ENCODE assay signal across 8 cellular contexts in genomic region chr2:99490088-99491065, GRCh38. TPM values are rescaled to one million over a fixed set of nuclear protein-coding genes. Genes with fewer than 3 reads are reported as not detected.
A peak's percentile ranks its signal among the peaks of the same experiment; 100 is the strongest.
DNase-seq lines count a peak whose midpoint lies in the region; ATAC-seq and TF ChIP-seq lines count a peak whose summit lies in the region.

No MANE protein-coding gene starts in this region.

- H3K4me1 ChIP-seq in naive thymus-derived CD4-positive, alpha-beta T cell (ENCODE audit: control insufficient read depth in 2 of 2, insufficient read depth in 2 of 2, low read length in 2 of 2) = peaks cover 0 to 12% of the 10 kb centered on the region in 2 donors

- peak overlapping the region; percentile 83 for H3K27ac ChIP-seq in naive thymus-derived CD4-positive, alpha-beta T cell (ENCODE audit: low read depth, low read length)

- H3K4me3 Mint-ChIP-seq in activated T-helper 2 cell treated with anti-CD3 and anti-CD28 coated beads, Interferon-gamma antibody, Interleukin-2, Interleukin-4, amounts not matched to agents 10 μg/mL and 5 μg/mL and 100 μg/mL, durations not matched to agents 14 hours and 24 hours and 36 hours (ENCODE audit: low read depth) = peak overlapping the region; percentile 93
- peak overlapping the region; percentile 93 to 98 (median 95) for H3K4me3 Mint-ChIP-seq in naive thymus-derived CD4-positive, alpha-beta T cell
- peak overlapping the region; percentile 98 for H3K4me3 Mint-ChIP-seq in stimulated activated memory B cell treated with anti-CD40 and anti-IgM and Interleukin-4, amounts not matched to agents 10 μg/mL and 1 μg/mL and 100 μg/mL, for 72 hours

- ATAC-seq in naive thymus-derived CD4-positive, alpha-beta T cell = peak; percentile 92
- ATAC-seq in stimulated activated memory B cell treated with anti-CD40 and anti-IgM and Interleukin-4, amounts not matched to agents 10 μg/mL and 1 μg/mL and 100 μg/mL, for 72 hours = peak; percentile 95

- intact Hi-C loops in activated T-helper 2 cell treated with anti-CD3 and anti-CD28 coated beads, Interferon-gamma antibody, Interleukin-2, Interleukin-4, amounts not matched to agents 10 μg/mL and 5 μg/mL and 100 μg/mL, durations not matched to agents 14 hours and 24 hours and 36 hours (cut with micrococcal nuclease) = loop anchor here (1.0 to 10.0 kb wide), 4 partner anchors 154 to 406 kb away; partner anchors contain the start of genes LIPT1, MITD1, MRPL30 and TSGA10
- intact Hi-C loops in naive thymus-derived CD4-positive, alpha-beta T cell (cut with micrococcal nuclease) = loop anchor here (1.0 to 10.0 kb wide), 13 partner anchors 47 to 1826 kb away; partner anchors contain the start of genes MITD1 (in 2 of the 2), MRPL30 (in 2 of the 2), TXNDC9 (in 2 of the 2) and ACTR1B (in 1 of the 2)

- POLR2A ChIA-PET in naive thymus-derived CD4-positive, alpha-beta T cell (lab: Charles Lee) = interaction anchor here (0.6 to 1.9 kb wide), 4 partner anchors 12 to 310 kb away, joined by 3 to 12 read pairs (median 4); partner anchors contain the start of genes EIF5B and TXNDC9

- H3K27me3 Mint-ChIP-seq in activated T-helper 2 cell treated with anti-CD3 and anti-CD28 coated beads, Interferon-gamma antibody, Interleukin-2, Interleukin-4, amounts not matched to agents 10 μg/mL and 5 μg/mL and 100 μg/mL, durations not matched to agents 14 hours and 24 hours and 36 hours (ENCODE audit: low read depth) = peaks cover 2% of the 10 kb centered on the region
- H3K27me3 Mint-ChIP-seq in naive thymus-derived CD4-positive, alpha-beta T cell = no peaks in the 10 kb centered on the region
- H3K27me3 Mint-ChIP-seq in stimulated activated memory B cell treated with anti-CD40 and anti-IgM and Interleukin-4, amounts not matched to agents 10 μg/mL and 1 μg/mL and 100 μg/mL, for 72 hours = no peaks in the 10 kb centered on the region

- no peaks in the 10 kb centered on the region for H3K9me3 Mint-ChIP-seq in activated T-helper 2 cell treated with anti-CD3 and anti-CD28 coated beads, Interferon-gamma antibody, Interleukin-2, Interleukin-4, amounts not matched to agents 10 μg/mL and 5 μg/mL and 100 μg/mL, durations not matched to agents 14 hours and 24 hours and 36 hours
- H3K9me3 Mint-ChIP-seq in naive thymus-derived CD4-positive, alpha-beta T cell = peaks cover 0 to 6% (median 0%) of the 10 kb centered on the region in 11 donors
- H3K9me3 Mint-ChIP-seq in stimulated activated memory B cell treated with anti-CD40 and anti-IgM and Interleukin-4, amounts not matched to agents 10 μg/mL and 1 μg/mL and 100 μg/mL, for 72 hours = no peaks in the 10 kb centered on the region

- peak; percentile 96 for DNase-seq in Daoy (ENCODE audit: low read depth)
- peak; percentile 87 for DNase-seq in GOT3 (lab: John Stamatoyannopoulos, UW)
- DNase-seq in LHCN-M2 (ENCODE audit: low read depth) = peak; percentile 90
- DNase-seq in RPMI7951 (ENCODE audit: low read depth) = peak; percentile 90
- DNase-seq in activated T-helper 2 cell treated with anti-CD3 and anti-CD28 coated beads, Interferon-gamma antibody, Interleukin-2, Interleukin-4, amounts not matched to agents 10 μg/mL and 5 μg/mL and 100 μg/mL, durations not matched to agents 14 hours and 24 hours and 36 hours (ENCODE audit: low spot score) = peak; percentile 89
- DNase-seq in fibroblast of mammary gland (ENCODE audit: low read depth) = peak; percentile 93
- peak; percentile 92 to 99 (median 96) for DNase-seq in naive thymus-derived CD4-positive, alpha-beta T cell

- H3K4me1 Mint-ChIP-seq in activated T-helper 2 cell treated with anti-CD3 and anti-CD28 coated beads, Interferon-gamma antibody, Interleukin-2, Interleukin-4, amounts not matched to agents 10 μg/mL and 5 μg/mL and 100 μg/mL, durations not matched to agents 14 hours and 24 hours and 36 hours (ENCODE audit: low read depth) = peaks cover 29% of the 10 kb centered on the region
- H3K4me1 Mint-ChIP-seq in naive thymus-derived CD4-positive, alpha-beta T cell = peaks cover 26 to 41% (median 35%) of the 10 kb centered on the region in 7 donors
- H3K4me1 Mint-ChIP-seq in stimulated activated memory B cell treated with anti-CD40 and anti-IgM and Interleukin-4, amounts not matched to agents 10 μg/mL and 1 μg/mL and 100 μg/mL, for 72 hours = peaks cover 35% of the 10 kb centered on the region

- H3K27ac Mint-ChIP-seq in activated T-helper 2 cell treated with anti-CD3 and anti-CD28 coated beads, Interferon-gamma antibody, Interleukin-2, Interleukin-4, amounts not matched to agents 10 μg/mL and 5 μg/mL and 100 μg/mL, durations not matched to agents 14 hours and 24 hours and 36 hours = peak overlapping the region; percentile 92
- peak overlapping the region; percentile 94 to 99 (median 99) for H3K27ac Mint-ChIP-seq in naive thymus-derived CD4-positive, alpha-beta T cell
- H3K27ac Mint-ChIP-seq in stimulated activated memory B cell treated with anti-CD40 and anti-IgM and Interleukin-4, amounts not matched to agents 10 μg/mL and 1 μg/mL and 100 μg/mL, for 72 hours = peak overlapping the region; percentile 88

- TF ChIP-seq CTCF in fibroblast of mammary gland (conservative IDR thresholded peaks at IDR 0.05; ENCODE audit: control insufficient read depth, insufficient read depth, low read depth, low read length) = peak; percentile 66

- H3K36me3 ChIP-seq in naive thymus-derived CD4-positive, alpha-beta T cell (ENCODE audit: control insufficient read depth in 2 of 3, insufficient read depth in 3 of 3, low read length in 3 of 3) = no peaks in the 10 kb centered on the region

- CTCF ChIA-PET in naive thymus-derived CD4-positive, alpha-beta T cell (lab: Charles Lee) = interaction anchor here (0.6 to 1.5 kb wide), 2 partner anchors 54 to 155 kb away, joined by 3 to 4 read pairs; no protein-coding TSS in a partner anchor

- H3K27me3 ChIP-seq in naive thymus-derived CD4-positive, alpha-beta T cell (ENCODE audit: control insufficient read depth in 2 of 2, insufficient read depth in 2 of 2, low read length in 2 of 2) = no peaks in the 10 kb centered on the region

- H3K36me3 Mint-ChIP-seq in activated T-helper 2 cell treated with anti-CD3 and anti-CD28 coated beads, Interferon-gamma antibody, Interleukin-2, Interleukin-4, amounts not matched to agents 10 μg/mL and 5 μg/mL and 100 μg/mL, durations not matched to agents 14 hours and 24 hours and 36 hours (ENCODE audit: low read depth) = peaks cover 6% of the 10 kb centered on the region
- H3K36me3 Mint-ChIP-seq in naive thymus-derived CD4-positive, alpha-beta T cell = peaks cover 0 to 5% (median 3%) of the 10 kb centered on the region in 5 donors
- H3K36me3 Mint-ChIP-seq in stimulated activated memory B cell treated with anti-CD40 and anti-IgM and Interleukin-4, amounts not matched to agents 10 μg/mL and 1 μg/mL and 100 μg/mL, for 72 hours = no peaks in the 10 kb centered on the region

- H3K9me3 ChIP-seq in naive thymus-derived CD4-positive, alpha-beta T cell (ENCODE audit: control insufficient read depth in 2 of 3, low read length in 3 of 3) = no peaks in the 10 kb centered on the region

- H3K4me3 ChIP-seq in fibroblast of mammary gland (ENCODE audit: control insufficient read depth, low read depth, low read length) = peak overlapping the region; percentile 86
- peak overlapping the region; percentile 96 for H3K4me3 ChIP-seq in naive thymus-derived CD4-positive, alpha-beta T cell (ENCODE audit: low read length)

RNA-seq across cellular contexts. Expression of gene REV1, which starts 0.6 kb away (rescaled TPM):
- total RNA-seq in Daoy (2014; rRNA removed; shearing (Covaris generic)) = 13.0 and 18.3 TPM in 2 replicates
- 13.9 and 19.0 TPM in 2 replicates for total RNA-seq in LHCN-M2 (2014; rRNA removed)
- polyA plus RNA-seq in LHCN-M2 (2012) = 7.2 TPM
- 13.7 and 18.0 TPM in 2 replicates for total RNA-seq in RPMI7951 (2014; rRNA removed; shearing (Covaris generic))
- 39.4 and 41.3 TPM in 2 replicates for total RNA-seq in activated T-helper 2 cell treated with anti-CD3 and anti-CD28 coated beads, Interferon-gamma antibody, Interleukin-2, Interleukin-4, amounts not matched to agents 10 μg/mL and 5 μg/mL and 100 μg/mL, durations not matched to agents 14 hours and 24 hours and 36 hours
- total RNA-seq in naive thymus-derived CD4-positive, alpha-beta T cell = 10 to 100 TPM; 40.9 to 72.5 (median 54.7) TPM
- 10 to 100 TPM; 23.1 to 27.0 TPM for polyA plus RNA-seq in naive thymus-derived CD4-positive, alpha-beta T cell

Comparison
In these comparisons a context has a peak if more than half of its experiments do, and no peak if none do; other contexts are left out.
1. Peak in every context shown above with its lines: DNase-seq, ATAC-seq, H3K4me3 ChIP-seq and H3K27ac ChIP-seq.